12 cellular contexts compared by ENCODE assay signal in the genomic region with DNA sequence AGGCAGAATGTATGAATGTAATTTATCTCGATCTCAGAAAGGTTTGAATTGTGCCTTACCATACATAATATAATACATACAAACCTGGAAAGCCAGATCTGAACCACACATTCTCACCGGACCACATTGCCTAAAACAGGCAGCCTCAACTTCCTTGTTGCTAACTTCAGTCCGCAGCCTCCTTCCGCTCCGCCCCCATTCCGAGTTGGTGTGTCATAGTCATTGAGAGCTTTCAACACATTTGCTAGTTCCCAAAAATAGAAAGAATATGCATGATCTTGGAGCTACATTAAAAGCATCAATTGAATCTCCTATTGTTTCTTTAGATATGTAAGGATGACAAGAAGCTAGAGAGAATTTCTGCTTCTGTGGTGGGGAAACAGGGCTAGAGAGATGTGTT.
DNase-seq lines count a peak whose midpoint lies in the region; ATAC-seq and TF ChIP-seq lines count a peak whose summit lies in the region.
"Had no signal": no experiment of that assay in that cellular context is flagged by ENCODE, and none has a peak within 500 bp of the region (broad histone marks: within the 10 kb centered on the region; RNA-seq: fewer than 3 reads in every experiment).

No MANE protein-coding gene starts in this region.

- H3K27ac ChIP-seq in epithelial cell of prostate, result peak overlapping the region; percentile 59
- H3K27ac ChIP-seq: KMS-11, parathyroid adenoma, PC-9 had no signal

- H3K4me3 ChIP-seq in AG10803 (ENCODE audit: low read length), result no peak overlapping the region
- H3K4me3 ChIP-seq: PC-9 had no signal

- no peak for TF ChIP-seq CTCF in AG10803 (conservative IDR thresholded peaks at IDR 0.05; ENCODE audit: low read length)

- no peak for ATAC-seq in HG02642 (IDR thresholded peaks at IDR 0.05; ENCODE audit: poor library complexity, unreplicated experiment)

- peak; percentile 85 for DNase-seq in AG10803 (ENCODE audit: low read depth)
- peak; percentile 60 to 72 for DNase-seq in NOMO-1 (lab: John Stamatoyannopoulos, UW; ENCODE audit: unreplicated experiment in 2 of 2)
- DNase-seq in epithelial cell of prostate (ENCODE audit: low read depth, low spot score), result peak; percentile 20
- peak; percentile 87 for DNase-seq in myocyte (ENCODE audit: low read depth)
- no peak for DNase-seq in NCI-H526 treated with DMSO at 0.1 percent for 48 hours (lab: John Stamatoyannopoulos, UW)
- no peak for DNase-seq in GM19238 (ENCODE audit: insufficient read length, low spot score)
- no peak for DNase-seq in DMS153 (lab: John Stamatoyannopoulos, UW)
- DNase-seq: activated CD4-positive, alpha-beta memory T cell treated with anti-CD3 and anti-CD28 coated beads, Interleukin-2, amount 10 ng/mL, durations not matched to agents 7 days and 5 days had no signal

Comparison
In these comparisons a context has a peak if more than half of its experiments do, and no peak if none do; other contexts are left out.
1. DNase-seq: peak in AG10803 (single experiment), NOMO-1 (2 of 2), epithelial cell of prostate (single experiment) and myocyte (single experiment); none in NCI-H526 treated with DMSO at 0.1 percent for 48 hours (single experiment), GM19238 (single experiment) and DMS153 (single experiment).